Comparison of ENCODE assay signal across 1 cellular context in the genomic region with DNA sequence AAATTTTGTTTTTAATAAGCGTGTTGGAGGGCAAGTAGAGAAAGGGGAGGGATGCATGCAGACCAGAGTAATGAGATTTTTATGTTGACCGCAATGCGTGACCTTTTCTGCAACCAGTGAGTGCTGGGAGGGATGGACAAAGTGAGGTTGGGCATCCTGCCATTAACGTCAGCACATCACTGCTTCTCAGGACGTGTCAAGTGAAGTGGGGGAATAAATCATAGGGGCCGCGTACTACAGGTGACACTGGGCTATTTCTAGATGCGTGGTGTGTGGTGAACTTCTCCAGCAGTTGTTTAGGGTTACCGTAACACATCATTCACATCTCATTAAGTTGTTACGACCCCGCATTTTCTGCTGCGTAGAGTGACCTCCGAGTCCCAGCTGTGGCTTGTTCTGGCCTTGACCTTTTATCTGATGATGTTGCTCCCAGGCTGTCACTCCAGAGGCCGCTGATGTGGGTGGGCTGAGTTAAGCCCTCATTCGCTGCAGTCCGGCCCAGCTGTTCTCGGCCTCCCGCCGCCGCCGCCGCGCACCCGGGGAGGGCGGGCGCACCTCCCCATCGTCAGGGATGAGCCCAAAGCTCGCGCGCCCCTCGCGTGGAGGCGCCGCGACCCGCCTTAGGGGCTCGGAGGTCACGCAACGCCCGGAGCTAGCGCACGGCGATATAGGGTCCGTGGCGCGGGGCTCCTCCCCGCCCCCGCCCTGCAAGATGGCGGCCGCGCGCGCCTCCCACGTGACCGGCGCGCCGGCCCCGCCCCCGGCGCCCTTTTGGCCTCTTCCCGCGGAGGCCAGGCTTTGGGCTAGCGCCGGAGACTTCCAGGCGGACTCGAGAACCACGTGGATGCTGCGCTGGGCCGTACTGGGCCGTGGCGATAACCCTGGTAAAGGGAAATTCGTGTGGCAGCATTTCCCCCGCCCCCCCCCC.
A peak's percentile ranks its signal among the peaks of the same experiment; 100 is the strongest.
TF ChIP-seq lines count a peak whose summit lies in the region.

No MANE protein-coding gene starts in this region.

TF ChIP-seq in HepG2, 621 proteins besides CTCF, POLR2A, EP300 and RAD21 (continued from another document and continues in another):
- TF ChIP-seq, protein P1, sequence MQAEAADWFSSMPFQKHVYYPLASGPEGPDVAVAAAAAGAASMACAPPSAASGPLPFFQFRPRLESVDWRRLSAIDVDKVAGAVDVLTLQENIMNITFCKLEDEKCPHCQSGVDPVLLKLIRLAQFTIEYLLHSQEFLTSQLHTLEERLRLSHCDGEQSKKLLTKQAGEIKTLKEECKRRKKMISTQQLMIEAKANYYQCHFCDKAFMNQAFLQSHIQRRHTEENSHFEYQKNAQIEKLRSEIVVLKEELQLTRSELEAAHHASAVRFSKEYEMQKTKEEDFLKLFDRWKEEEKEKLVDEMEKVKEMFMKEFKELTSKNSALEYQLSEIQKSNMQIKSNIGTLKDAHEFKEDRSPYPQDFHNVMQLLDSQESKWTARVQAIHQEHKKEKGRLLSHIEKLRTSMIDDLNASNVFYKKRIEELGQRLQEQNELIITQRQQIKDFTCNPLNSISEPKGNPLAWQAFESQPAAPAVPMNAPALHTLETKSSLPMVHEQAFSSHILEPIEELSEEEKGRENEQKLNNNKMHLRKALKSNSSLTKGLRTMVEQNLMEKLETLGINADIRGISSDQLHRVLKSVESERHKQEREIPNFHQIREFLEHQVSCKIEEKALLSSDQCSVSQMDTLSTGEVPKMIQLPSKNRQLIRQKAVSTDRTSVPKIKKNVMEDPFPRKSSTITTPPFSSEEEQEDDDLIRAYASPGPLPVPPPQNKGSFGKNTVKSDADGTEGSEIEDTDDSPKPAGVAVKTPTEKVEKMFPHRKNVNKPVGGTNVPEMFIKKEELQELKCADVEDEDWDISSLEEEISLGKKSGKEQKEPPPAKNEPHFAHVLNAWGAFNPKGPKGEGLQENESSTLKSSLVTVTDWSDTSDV (CRISPR knock-in tag; IDR thresholded peaks at IDR 0.05), result no peak
- TF ChIP-seq ZNF792 (CRISPR knock-in tag; IDR thresholded peaks at IDR 0.05) (no peak), MXI1 (IDR thresholded peaks at IDR 0.05; ENCODE audit: borderline replicate concordance, low read depth, low read length) (peak; percentile 96; the same call in 2 of the 3 replicates), ZNF678 (CRISPR knock-in tag; IDR thresholded peaks at IDR 0.05) (peak; percentile 71; the same call in 1 of the 2 replicates), MTF2 (CRISPR knock-in tag; IDR thresholded peaks at IDR 0.05; ENCODE audit: borderline replicate concordance) (no peak), PRMT3 (CRISPR knock-in tag; IDR thresholded peaks at IDR 0.05; ENCODE audit: borderline replicate concordance, low read depth) (no peak), NFE2L2 (IDR thresholded peaks at IDR 0.05; ENCODE audit: low read length) (no peak), THYN1 (CRISPR knock-in tag; IDR thresholded peaks at IDR 0.05; ENCODE audit: borderline replicate concordance, low read depth) (no peak), ZFY (CRISPR knock-in tag; IDR thresholded peaks at IDR 0.05) (peak; percentile 74), ZNF205 (CRISPR knock-in tag; IDR thresholded peaks at IDR 0.05) (no peak), FOXM1 (CRISPR knock-in tag; IDR thresholded peaks at IDR 0.05) (no peak), ZNF660 (CRISPR knock-in tag; IDR thresholded peaks at IDR 0.05; ENCODE audit: borderline replicate concordance, low read depth) (no peak), ZBTB7B (CRISPR knock-in tag; IDR thresholded peaks at IDR 0.05) (peak; percentile 80; the same call in 1 of the 2 replicates), CEBPG (CRISPR knock-in tag; IDR thresholded peaks at IDR 0.05) (no peak), NPAS2 (CRISPR knock-in tag; IDR thresholded peaks at IDR 0.05; ENCODE audit: borderline replicate concordance) (0 out of 2 replicates have a peak, but pooled peaks have one; percentile 58), ZNF33B (CRISPR knock-in tag; IDR thresholded peaks at IDR 0.05) (no peak), CCAR2 (optimal IDR thresholded peaks at IDR 0.05; ENCODE audit: low read depth, low read length) (no peak), MAFK (conservative IDR thresholded peaks at IDR 0.05 in 1 of 2, IDR thresholded peaks at IDR 0.05 in 1 of 2; ENCODE audit: low read length in 2 of 2) (no peak), ZNF747 (CRISPR knock-in tag; IDR thresholded peaks at IDR 0.05; ENCODE audit: borderline replicate concordance) (peak; percentile 82; the same call in 1 of the 2 replicates), ZNF292 (CRISPR knock-in tag; IDR thresholded peaks at IDR 0.05; ENCODE audit: borderline replicate concordance, low read depth) (peak; percentile 56; the same call in 1 of the 2 replicates), KLF13 (CRISPR knock-in tag; IDR thresholded peaks at IDR 0.05) (no peak)
- TF ChIP-seq, protein P2, sequence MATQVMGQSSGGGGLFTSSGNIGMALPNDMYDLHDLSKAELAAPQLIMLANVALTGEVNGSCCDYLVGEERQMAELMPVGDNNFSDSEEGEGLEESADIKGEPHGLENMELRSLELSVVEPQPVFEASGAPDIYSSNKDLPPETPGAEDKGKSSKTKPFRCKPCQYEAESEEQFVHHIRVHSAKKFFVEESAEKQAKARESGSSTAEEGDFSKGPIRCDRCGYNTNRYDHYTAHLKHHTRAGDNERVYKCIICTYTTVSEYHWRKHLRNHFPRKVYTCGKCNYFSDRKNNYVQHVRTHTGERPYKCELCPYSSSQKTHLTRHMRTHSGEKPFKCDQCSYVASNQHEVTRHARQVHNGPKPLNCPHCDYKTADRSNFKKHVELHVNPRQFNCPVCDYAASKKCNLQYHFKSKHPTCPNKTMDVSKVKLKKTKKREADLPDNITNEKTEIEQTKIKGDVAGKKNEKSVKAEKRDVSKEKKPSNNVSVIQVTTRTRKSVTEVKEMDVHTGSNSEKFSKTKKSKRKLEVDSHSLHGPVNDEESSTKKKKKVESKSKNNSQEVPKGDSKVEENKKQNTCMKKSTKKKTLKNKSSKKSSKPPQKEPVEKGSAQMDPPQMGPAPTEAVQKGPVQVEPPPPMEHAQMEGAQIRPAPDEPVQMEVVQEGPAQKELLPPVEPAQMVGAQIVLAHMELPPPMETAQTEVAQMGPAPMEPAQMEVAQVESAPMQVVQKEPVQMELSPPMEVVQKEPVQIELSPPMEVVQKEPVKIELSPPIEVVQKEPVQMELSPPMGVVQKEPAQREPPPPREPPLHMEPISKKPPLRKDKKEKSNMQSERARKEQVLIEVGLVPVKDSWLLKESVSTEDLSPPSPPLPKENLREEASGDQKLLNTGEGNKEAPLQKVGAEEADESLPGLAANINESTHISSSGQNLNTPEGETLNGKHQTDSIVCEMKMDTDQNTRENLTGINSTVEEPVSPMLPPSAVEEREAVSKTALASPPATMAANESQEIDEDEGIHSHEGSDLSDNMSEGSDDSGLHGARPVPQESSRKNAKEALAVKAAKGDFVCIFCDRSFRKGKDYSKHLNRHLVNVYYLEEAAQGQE (IDR thresholded peaks at IDR 0.05; ENCODE audit: borderline replicate concordance in 1 of 2, low read depth in 1 of 2, low read length in 2 of 2), result peak in 1 of 2 experiments; percentile 44; a peak in 1 of 4 replicates
- TF ChIP-seq, protein P3, sequence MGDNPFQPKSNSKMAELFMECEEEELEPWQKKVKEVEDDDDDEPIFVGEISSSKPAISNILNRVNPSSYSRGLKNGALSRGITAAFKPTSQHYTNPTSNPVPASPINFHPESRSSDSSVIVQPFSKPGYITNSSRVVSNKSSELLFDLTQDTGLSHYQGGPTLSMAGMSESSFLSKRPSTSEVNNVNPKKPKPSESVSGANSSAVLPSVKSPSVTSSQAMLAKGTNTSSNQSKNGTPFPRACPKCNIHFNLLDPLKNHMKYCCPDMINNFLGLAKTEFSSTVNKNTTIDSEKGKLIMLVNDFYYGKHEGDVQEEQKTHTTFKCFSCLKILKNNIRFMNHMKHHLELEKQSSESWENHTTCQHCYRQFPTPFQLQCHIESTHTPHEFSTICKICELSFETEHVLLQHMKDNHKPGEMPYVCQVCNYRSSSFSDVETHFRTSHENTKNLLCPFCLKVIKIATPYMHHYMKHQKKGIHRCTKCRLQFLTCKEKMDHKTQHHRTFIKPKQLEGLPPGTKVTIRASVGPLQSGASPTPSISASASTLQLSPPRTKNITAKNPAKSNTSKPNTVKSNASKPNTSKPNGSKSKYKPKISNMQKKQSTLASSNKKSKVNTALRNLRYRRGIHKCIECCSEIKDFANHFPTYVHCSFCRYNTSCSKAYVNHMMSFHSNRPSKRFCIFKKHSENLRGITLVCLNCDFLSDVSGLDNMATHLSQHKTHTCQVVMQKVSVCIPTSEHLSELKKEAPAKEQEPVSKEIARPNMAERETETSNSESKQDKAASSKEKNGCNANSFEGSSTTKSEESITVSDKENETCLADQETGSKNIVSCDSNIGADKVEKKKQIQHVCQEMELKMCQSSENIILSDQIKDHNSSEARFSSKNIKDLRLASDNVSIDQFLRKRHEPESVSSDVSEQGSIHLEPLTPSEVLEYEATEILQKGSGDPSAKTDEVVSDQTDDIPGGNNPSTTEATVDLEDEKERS (CRISPR knock-in tag; IDR thresholded peaks at IDR 0.05), result no peak
- TF ChIP-seq, protein P4, sequence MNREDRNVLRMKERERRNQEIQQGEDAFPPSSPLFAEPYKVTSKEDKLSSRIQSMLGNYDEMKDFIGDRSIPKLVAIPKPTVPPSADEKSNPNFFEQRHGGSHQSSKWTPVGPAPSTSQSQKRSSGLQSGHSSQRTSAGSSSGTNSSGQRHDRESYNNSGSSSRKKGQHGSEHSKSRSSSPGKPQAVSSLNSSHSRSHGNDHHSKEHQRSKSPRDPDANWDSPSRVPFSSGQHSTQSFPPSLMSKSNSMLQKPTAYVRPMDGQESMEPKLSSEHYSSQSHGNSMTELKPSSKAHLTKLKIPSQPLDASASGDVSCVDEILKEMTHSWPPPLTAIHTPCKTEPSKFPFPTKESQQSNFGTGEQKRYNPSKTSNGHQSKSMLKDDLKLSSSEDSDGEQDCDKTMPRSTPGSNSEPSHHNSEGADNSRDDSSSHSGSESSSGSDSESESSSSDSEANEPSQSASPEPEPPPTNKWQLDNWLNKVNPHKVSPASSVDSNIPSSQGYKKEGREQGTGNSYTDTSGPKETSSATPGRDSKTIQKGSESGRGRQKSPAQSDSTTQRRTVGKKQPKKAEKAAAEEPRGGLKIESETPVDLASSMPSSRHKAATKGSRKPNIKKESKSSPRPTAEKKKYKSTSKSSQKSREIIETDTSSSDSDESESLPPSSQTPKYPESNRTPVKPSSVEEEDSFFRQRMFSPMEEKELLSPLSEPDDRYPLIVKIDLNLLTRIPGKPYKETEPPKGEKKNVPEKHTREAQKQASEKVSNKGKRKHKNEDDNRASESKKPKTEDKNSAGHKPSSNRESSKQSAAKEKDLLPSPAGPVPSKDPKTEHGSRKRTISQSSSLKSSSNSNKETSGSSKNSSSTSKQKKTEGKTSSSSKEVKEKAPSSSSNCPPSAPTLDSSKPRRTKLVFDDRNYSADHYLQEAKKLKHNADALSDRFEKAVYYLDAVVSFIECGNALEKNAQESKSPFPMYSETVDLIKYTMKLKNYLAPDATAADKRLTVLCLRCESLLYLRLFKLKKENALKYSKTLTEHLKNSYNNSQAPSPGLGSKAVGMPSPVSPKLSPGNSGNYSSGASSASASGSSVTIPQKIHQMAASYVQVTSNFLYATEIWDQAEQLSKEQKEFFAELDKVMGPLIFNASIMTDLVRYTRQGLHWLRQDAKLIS (CRISPR knock-in tag; IDR thresholded peaks at IDR 0.05), result peak; percentile 95
- TF ChIP-seq, protein P5, sequence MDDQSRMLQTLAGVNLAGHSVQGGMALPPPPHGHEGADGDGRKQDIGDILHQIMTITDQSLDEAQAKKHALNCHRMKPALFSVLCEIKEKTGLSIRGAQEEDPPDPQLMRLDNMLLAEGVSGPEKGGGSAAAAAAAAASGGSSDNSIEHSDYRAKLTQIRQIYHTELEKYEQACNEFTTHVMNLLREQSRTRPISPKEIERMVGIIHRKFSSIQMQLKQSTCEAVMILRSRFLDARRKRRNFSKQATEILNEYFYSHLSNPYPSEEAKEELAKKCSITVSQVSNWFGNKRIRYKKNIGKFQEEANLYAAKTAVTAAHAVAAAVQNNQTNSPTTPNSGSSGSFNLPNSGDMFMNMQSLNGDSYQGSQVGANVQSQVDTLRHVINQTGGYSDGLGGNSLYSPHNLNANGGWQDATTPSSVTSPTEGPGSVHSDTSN (CRISPR knock-in tag; IDR thresholded peaks at IDR 0.05; ENCODE audit: borderline replicate concordance), result no peak
- TF ChIP-seq, protein P6, sequence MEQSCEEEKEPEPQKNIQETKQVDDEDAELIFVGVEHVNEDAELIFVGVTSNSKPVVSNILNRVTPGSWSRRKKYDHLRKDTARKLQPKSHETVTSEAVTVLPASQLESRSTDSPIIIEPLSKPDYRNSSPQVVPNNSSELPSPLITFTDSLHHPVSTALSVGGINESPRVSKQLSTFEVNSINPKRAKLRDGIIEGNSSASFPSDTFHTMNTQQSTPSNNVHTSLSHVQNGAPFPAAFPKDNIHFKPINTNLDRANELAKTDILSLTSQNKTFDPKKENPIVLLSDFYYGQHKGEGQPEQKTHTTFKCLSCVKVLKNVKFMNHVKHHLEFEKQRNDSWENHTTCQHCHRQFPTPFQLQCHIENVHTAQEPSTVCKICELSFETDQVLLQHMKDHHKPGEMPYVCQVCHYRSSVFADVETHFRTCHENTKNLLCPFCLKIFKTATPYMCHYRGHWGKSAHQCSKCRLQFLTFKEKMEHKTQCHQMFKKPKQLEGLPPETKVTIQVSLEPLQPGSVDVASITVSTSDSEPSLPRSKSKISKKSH (CRISPR knock-in tag; IDR thresholded peaks at IDR 0.05; ENCODE audit: borderline replicate concordance), result 0 out of 2 replicates have a peak, but pooled peaks have one; percentile 49
- TF ChIP-seq, protein P7, sequence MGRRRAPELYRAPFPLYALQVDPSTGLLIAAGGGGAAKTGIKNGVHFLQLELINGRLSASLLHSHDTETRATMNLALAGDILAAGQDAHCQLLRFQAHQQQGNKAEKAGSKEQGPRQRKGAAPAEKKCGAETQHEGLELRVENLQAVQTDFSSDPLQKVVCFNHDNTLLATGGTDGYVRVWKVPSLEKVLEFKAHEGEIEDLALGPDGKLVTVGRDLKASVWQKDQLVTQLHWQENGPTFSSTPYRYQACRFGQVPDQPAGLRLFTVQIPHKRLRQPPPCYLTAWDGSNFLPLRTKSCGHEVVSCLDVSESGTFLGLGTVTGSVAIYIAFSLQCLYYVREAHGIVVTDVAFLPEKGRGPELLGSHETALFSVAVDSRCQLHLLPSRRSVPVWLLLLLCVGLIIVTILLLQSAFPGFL (CRISPR knock-in tag; IDR thresholded peaks at IDR 0.05), result no peak
- TF ChIP-seq, protein P8, sequence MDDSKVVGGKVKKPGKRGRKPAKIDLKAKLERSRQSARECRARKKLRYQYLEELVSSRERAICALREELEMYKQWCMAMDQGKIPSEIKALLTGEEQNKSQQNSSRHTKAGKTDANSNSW (CRISPR knock-in tag; IDR thresholded peaks at IDR 0.05; ENCODE audit: borderline replicate concordance), result no peak
- TF ChIP-seq, protein P9, sequence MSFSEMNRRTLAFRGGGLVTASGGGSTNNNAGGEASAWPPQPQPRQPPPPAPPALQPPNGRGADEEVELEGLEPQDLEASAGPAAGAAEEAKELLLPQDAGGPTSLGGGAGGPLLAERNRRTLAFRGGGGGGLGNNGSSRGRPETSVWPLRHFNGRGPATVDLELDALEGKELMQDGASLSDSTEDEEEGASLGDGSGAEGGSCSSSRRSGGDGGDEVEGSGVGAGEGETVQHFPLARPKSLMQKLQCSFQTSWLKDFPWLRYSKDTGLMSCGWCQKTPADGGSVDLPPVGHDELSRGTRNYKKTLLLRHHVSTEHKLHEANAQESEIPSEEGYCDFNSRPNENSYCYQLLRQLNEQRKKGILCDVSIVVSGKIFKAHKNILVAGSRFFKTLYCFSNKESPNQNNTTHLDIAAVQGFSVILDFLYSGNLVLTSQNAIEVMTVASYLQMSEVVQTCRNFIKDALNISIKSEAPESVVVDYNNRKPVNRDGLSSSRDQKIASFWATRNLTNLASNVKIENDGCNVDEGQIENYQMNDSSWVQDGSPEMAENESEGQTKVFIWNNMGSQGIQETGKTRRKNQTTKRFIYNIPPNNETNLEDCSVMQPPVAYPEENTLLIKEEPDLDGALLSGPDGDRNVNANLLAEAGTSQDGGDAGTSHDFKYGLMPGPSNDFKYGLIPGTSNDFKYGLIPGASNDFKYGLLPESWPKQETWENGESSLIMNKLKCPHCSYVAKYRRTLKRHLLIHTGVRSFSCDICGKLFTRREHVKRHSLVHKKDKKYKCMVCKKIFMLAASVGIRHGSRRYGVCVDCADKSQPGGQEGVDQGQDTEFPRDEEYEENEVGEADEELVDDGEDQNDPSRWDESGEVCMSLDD (CRISPR knock-in tag; IDR thresholded peaks at IDR 0.05; ENCODE audit: borderline replicate concordance), result no peak
